1 cellular context compared by ENCODE assay signal in genomic region chr10:14959221-14960057, GRCh38.
A peak's percentile ranks its signal among the peaks of the same experiment; 100 is the strongest.
TF ChIP-seq lines count a peak whose summit lies in the region.

TSS of gene MEIG1 (plus strand) at chr10:14959388. CDS start at chr10:14966469, 7,081 bp downstream.

TF ChIP-seq in HEK293, 187 proteins besides CTCF, POLR2A, EP300 and RAD21 (continued from another document and continues in another):
- TF ChIP-seq ZNF391 (tag by site-specific recombination; IDR thresholded peaks at IDR 0.05; ENCODE audit: borderline replicate concordance, low read depth) (no peak), ZSCAN5A (tag by site-specific recombination; IDR thresholded peaks at IDR 0.05) (0 out of 2 replicates have a peak, but pooled peaks have one; percentile 74), ZNF423 (tag by site-specific recombination; IDR thresholded peaks at IDR 0.05) (peak; percentile 72; the same call in 1 of the 2 replicates), YY1 (tag by site-specific recombination; IDR thresholded peaks at IDR 0.05) (peak; percentile 58), ZNF701 (tag by site-specific recombination; IDR thresholded peaks at IDR 0.05) (no peak), PATZ1 (tag by site-specific recombination; IDR thresholded peaks at IDR 0.05) (peak; percentile 71), BCL6B (tag by site-specific recombination; IDR thresholded peaks at IDR 0.05) (no peak), ZNF645 (tag by site-specific recombination; IDR thresholded peaks at IDR 0.05) (no peak), ZNF558 (tag by site-specific recombination; IDR thresholded peaks at IDR 0.05) (no peak), ZNF274 (IDR thresholded peaks at IDR 0.05; ENCODE audit: low read length) (no peak), ZNF274 (tag by site-specific recombination; IDR thresholded peaks at IDR 0.05; ENCODE audit: borderline replicate concordance) (no peak), ZNF354C (tag by site-specific recombination; IDR thresholded peaks at IDR 0.05; ENCODE audit: borderline replicate concordance, low read depth) (no peak), AEBP2 (tag by site-specific recombination; IDR thresholded peaks at IDR 0.05; ENCODE audit: borderline replicate concordance) (no peak), GFI1B (tag by site-specific recombination; IDR thresholded peaks at IDR 0.05) (peak; percentile 78), ZNF239 (tag by site-specific recombination; IDR thresholded peaks at IDR 0.05) (no peak; the same call in 1 of the 2 replicates), ZNF324 (tag by site-specific recombination; IDR thresholded peaks at IDR 0.05) (peak; percentile 38; the same call in 1 of the 2 replicates), PRDM4 (tag by site-specific recombination; IDR thresholded peaks at IDR 0.05) (0 out of 2 replicates have a peak, but pooled peaks have one; percentile 16), KLF17 (tag by site-specific recombination; IDR thresholded peaks at IDR 0.05) (peak; percentile 92), ZBTB1 (tag by site-specific recombination; IDR thresholded peaks at IDR 0.05) (no peak), GLIS2 (tag by site-specific recombination; IDR thresholded peaks at IDR 0.05) (peak; percentile 96), PBX3 (CRISPR knock-in tag; IDR thresholded peaks at IDR 0.05) (no peak), ZNF416 (tag by site-specific recombination; IDR thresholded peaks at IDR 0.05) (no peak), ZNF433 (tag by site-specific recombination; IDR thresholded peaks at IDR 0.05; ENCODE audit: low read depth) (0 out of 2 replicates have a peak, but pooled peaks have one; percentile 16), EGR2 (tag by site-specific recombination; IDR thresholded peaks at IDR 0.05; ENCODE audit: low read depth) (peak; percentile 86), ZNF302 (tag by site-specific recombination; IDR thresholded peaks at IDR 0.05; ENCODE audit: low read depth) (no peak), ZNF138 (tag by site-specific recombination; IDR thresholded peaks at IDR 0.05; ENCODE audit: borderline replicate concordance) (no peak), ZNF169 (tag by site-specific recombination; IDR thresholded peaks at IDR 0.05) (no peak), KLF8 (tag by site-specific recombination; IDR thresholded peaks at IDR 0.05) (peak; percentile 83), ZNF473 (tag by site-specific recombination; IDR thresholded peaks at IDR 0.05) (no peak), ZNF549 (tag by site-specific recombination; IDR thresholded peaks at IDR 0.05) (no peak), ZNF19 (tag by site-specific recombination; IDR thresholded peaks at IDR 0.05; ENCODE audit: low read depth) (no peak), ZNF837 (tag by site-specific recombination; IDR thresholded peaks at IDR 0.05) (no peak), ZNF658 (tag by site-specific recombination; IDR thresholded peaks at IDR 0.05) (no peak), ZNF335 (tag by site-specific recombination; conservative IDR thresholded peaks at IDR 0.05) (no peak), ZEB2 (tag by site-specific recombination; IDR thresholded peaks at IDR 0.05) (peak; percentile 85), ZFHX2 (tag by site-specific recombination; conservative IDR thresholded peaks at IDR 0.05) (peak; percentile 84), ZIC2 (tag by site-specific recombination; IDR thresholded peaks at IDR 0.05) (peak; percentile 17; the same call in 1 of the 2 replicates), ZNF529 (tag by site-specific recombination; IDR thresholded peaks at IDR 0.05; ENCODE audit: insufficient replicate concordance) (no peak), ZNF157 (tag by site-specific recombination; IDR thresholded peaks at IDR 0.05) (no peak), ZNF175 (tag by site-specific recombination; IDR thresholded peaks at IDR 0.05) (no peak), OSR2 (tag by site-specific recombination; IDR thresholded peaks at IDR 0.05) (0 out of 2 replicates have a peak, but pooled peaks have one; percentile 7), BCL11B (tag by site-specific recombination; IDR thresholded peaks at IDR 0.05; ENCODE audit: low read depth) (peak; percentile 91), ZNF776 (tag by site-specific recombination; IDR thresholded peaks at IDR 0.05; ENCODE audit: borderline replicate concordance) (no peak), GLI4 (tag by site-specific recombination; IDR thresholded peaks at IDR 0.05) (peak; percentile 67), ZNF513 (tag by site-specific recombination; IDR thresholded peaks at IDR 0.05) (no peak), ZNF221 (tag by site-specific recombination; IDR thresholded peaks at IDR 0.05; ENCODE audit: borderline replicate concordance) (no peak), ZNF548 (tag by site-specific recombination; IDR thresholded peaks at IDR 0.05) (no peak), SP2 (tag by site-specific recombination; IDR thresholded peaks at IDR 0.05) (peak; percentile 85), ZFP69B (tag by site-specific recombination; IDR thresholded peaks at IDR 0.05) (peak; percentile 62; the same call in 1 of the 2 replicates), ZNF23 (tag by site-specific recombination; IDR thresholded peaks at IDR 0.05; ENCODE audit: borderline replicate concordance) (no peak), ZNF449 (tag by site-specific recombination; IDR thresholded peaks at IDR 0.05) (0 out of 2 replicates have a peak, but pooled peaks have one; percentile 46), ZNF366 (tag by site-specific recombination; conservative IDR thresholded peaks at IDR 0.05) (peak; percentile 88), ZNF580 (tag by site-specific recombination; IDR thresholded peaks at IDR 0.05) (peak; percentile 97), ZNF555 (tag by site-specific recombination; conservative IDR thresholded peaks at IDR 0.05) (no peak)
